Comparison of ENCODE assay signal across 1 cellular context in genomic region chr6:84756466-84756865, GRCh38.
TF ChIP-seq lines count a peak whose summit lies in the region.

No MANE protein-coding gene starts in this region.

TF ChIP-seq in SK-N-SH, 30 proteins besides CTCF, POLR2A, EP300 and RAD21 (continued from another document):
- TF ChIP-seq SIN3A (IDR thresholded peaks at IDR 0.05; ENCODE audit: borderline replicate concordance, low read depth, low read length) (no peak), IRF3 (IDR thresholded peaks at IDR 0.05; ENCODE audit: low read depth, low read length) (no peak), MAX (IDR thresholded peaks at IDR 0.05; ENCODE audit: low read depth) (no peak), FOXJ3 (CRISPR knock-in tag; IDR thresholded peaks at IDR 0.05) (no peak)
